8 cellular contexts compared by ENCODE assay signal in genomic region chr11:12802418-12803085, GRCh38.
DNase-seq lines count a peak whose midpoint lies in the region; ATAC-seq and TF ChIP-seq lines count a peak whose summit lies in the region.

No MANE protein-coding gene starts in this region.

- DNase-seq in BE2C (peak; percentile 67), NCI-H1105 treated with DMSO at 0.1 percent for 48 hours (lab: John Stamatoyannopoulos, UW) (peak; percentile 100), amniotic stem cell (lab: John Stamatoyannopoulos, UW) (peak; percentile 61), kidney epithelial cell (ENCODE audit: low read depth) (peak; percentile 99), upper lobe of left lung (peak in 1 of 2 donors; percentile 89)
- DNase-seq in central memory CD4-positive, alpha-beta T cell, result no peak

- peak in 2 of 4 donors; percentile 48 to 66 for TF ChIP-seq EP300 in upper lobe of left lung (IDR thresholded peaks at IDR 0.05)

- H3K4me1 ChIP-seq in BE2C (peaks cover 43% of the 10 kb centered on the region), upper lobe of left lung (peaks cover 17 to 58% (median 42%) of the 10 kb centered on the region in 4 donors)

- H3K36me3 ChIP-seq in BE2C, result no peaks in the 10 kb centered on the region
- no peaks in the 10 kb centered on the region for H3K36me3 ChIP-seq in kidney epithelial cell (ENCODE audit: control insufficient read depth, insufficient read depth, low read length)
- H3K36me3 ChIP-seq in upper lobe of left lung, result no peaks in the 10 kb centered on the region

- H3K9me3 ChIP-seq in BE2C, result no peaks in the 10 kb centered on the region
- no peaks in the 10 kb centered on the region for H3K9me3 ChIP-seq in upper lobe of left lung

- peak overlapping the region; percentile 40 to 83 (median 73) for H3K27ac ChIP-seq in upper lobe of left lung

- WGBS in upper lobe of left lung, 2 donors, result 42 to 46% methylated on average over 16 of the region's 16 CpGs

- no peak for TF ChIP-seq POLR2A in upper lobe of left lung (IDR thresholded peaks at IDR 0.05)

- H3K4me3 ChIP-seq in BE2C (ENCODE audit: low read depth, low read length), result no peak overlapping the region
- H3K4me3 ChIP-seq in kidney epithelial cell (ENCODE audit: low read depth, low read length), result no peak overlapping the region
- H3K4me3 ChIP-seq in upper lobe of left lung, result no peak overlapping the region

- ATAC-seq in upper lobe of left lung (ENCODE audit: low FRiP score in 2 of 2), result peak; percentile 57 to 88
- no peak for ATAC-seq in GM18907 (IDR thresholded peaks at IDR 0.05; ENCODE audit: unreplicated experiment)
- ATAC-seq in GM19328 (IDR thresholded peaks at IDR 0.05; ENCODE audit: unreplicated experiment), result no peak

- TF ChIP-seq CTCF in BE2C (IDR thresholded peaks at IDR 0.05; ENCODE audit: low read depth, low read length), result no peak
- TF ChIP-seq CTCF in kidney epithelial cell (IDR thresholded peaks at IDR 0.05; ENCODE audit: insufficient read depth, low read length, poor library complexity, severe bottlenecking), result no peak
- TF ChIP-seq CTCF in upper lobe of left lung (IDR thresholded peaks at IDR 0.05), result no peak

- H3K27me3 ChIP-seq in BE2C, result no peaks in the 10 kb centered on the region
- no peaks in the 10 kb centered on the region for H3K27me3 ChIP-seq in kidney epithelial cell (ENCODE audit: control insufficient read depth, insufficient read depth, low read length)
- H3K27me3 ChIP-seq in upper lobe of left lung, result no peaks in the 10 kb centered on the region

Comparison
In these comparisons a context has a peak if more than half of its experiments do, and no peak if none do; other contexts are left out.
1. ATAC-seq: peak in upper lobe of left lung (2 of 2); none in GM18907 (single experiment) and GM19328 (single experiment).